Comparison of ENCODE assay signal across 14 cellular contexts in the genomic region with DNA sequence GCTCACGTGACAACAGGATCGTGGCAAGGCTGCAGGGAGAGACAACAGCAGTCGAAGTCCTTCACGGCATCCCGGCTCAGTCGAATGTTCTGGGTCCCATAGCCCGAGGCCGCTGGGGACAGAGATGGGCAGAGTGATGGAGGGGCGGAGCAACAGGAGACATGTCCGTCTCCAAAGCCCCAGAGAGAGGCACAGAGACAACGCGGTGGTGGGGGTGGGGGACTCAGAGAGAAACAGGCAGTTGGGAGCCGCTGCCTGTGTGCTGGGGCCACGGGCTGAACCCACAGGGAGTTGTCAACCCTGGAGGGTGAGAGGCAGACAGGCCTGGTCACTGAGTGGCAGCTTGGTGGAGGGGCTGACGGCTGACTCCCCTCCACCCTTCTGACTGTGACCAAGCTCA. TPM values are rescaled to one million over a fixed set of nuclear protein-coding genes. Genes with fewer than 3 reads are reported as not detected.
A peak's percentile ranks its signal among the peaks of the same experiment; 100 is the strongest.
DNase-seq lines count a peak whose midpoint lies in the region; ATAC-seq, FAIRE-seq and TF ChIP-seq lines count a peak whose summit lies in the region.
"Had no signal": no experiment of that assay in that cellular context is flagged by ENCODE, and none has a peak within 500 bp of the region (broad histone marks: within the 10 kb centered on the region; RNA-seq: fewer than 3 reads in every experiment).

No MANE protein-coding gene starts in this region.

- ATAC-seq in pancreas (no peak), GM19463 (IDR thresholded peaks at IDR 0.05; ENCODE audit: unreplicated experiment) (no peak)

- H3K9me3 ChIP-seq in BLaER1 treated with 17β-estradiol and CSF1 and Interleukin-3, amounts not matched to agents 10 nM and 100 nM (replicated peaks in 1 of 11), result no peaks in the 10 kb centered on the region
- H3K9me3 ChIP-seq in pancreas, result no peaks in the 10 kb centered on the region

- DNase-seq in caudate nucleus (lab: John Stamatoyannopoulos, UW), result no peak
- DNase-seq in pancreas, result no peak
- no peak for DNase-seq in Calu3
- no peak for DNase-seq in HEK293T (ENCODE audit: extremely low spot score)
- no peak for DNase-seq in GM19240 (ENCODE audit: insufficient read length, low spot score)
- DNase-seq: cerebellar nuclear complex, NCI-H1092, NCI-H69 had no signal

- H3K27ac ChIP-seq in BLaER1 treated with 17β-estradiol and CSF1 and Interleukin-3, amounts not matched to agents 10 nM and 100 nM, result peak overlapping the region; percentile 21 to 67 (median 45); a peak in 19 of 22 replicates
- H3K27ac ChIP-seq in caudate nucleus (ENCODE audit: low read depth, low read length) (peak overlapping the region; percentile 55), pancreas (peak overlapping the region; percentile 43 to 77 (median 70))
- H3K27ac ChIP-seq: C4-2B, HL-60 had no signal

- peaks cover 51% of the 10 kb centered on the region for H3K36me3 Mint-ChIP-seq in T-helper 1 cell treated with Interleukin-12 subunit alpha and Interleukin-12 subunit beta and Interleukin-4 antibody, amounts not matched to agents 30 μg/mL and 1 μg/mL, for 36 hours (ENCODE audit: low read depth)
- H3K36me3 Mint-ChIP-seq in Calu3 (ENCODE audit: insufficient read depth, unreplicated experiment), result peaks cover 43% of the 10 kb centered on the region

- no peak for FAIRE-seq in pancreas (lab: Jason Lieb, UNC)
- FAIRE-seq: keratinocyte had no signal

- intact Hi-C loops in pancreas (cut with DNase I) (no loop called here), Calu3 (cut with micrococcal nuclease; ENCODE audit: unreplicated experiment) (no loop called here)

- peak overlapping the region; percentile 88 for H3K4me3 Mint-ChIP-seq in T-helper 1 cell treated with Interleukin-12 subunit alpha and Interleukin-12 subunit beta and Interleukin-4 antibody, amounts not matched to agents 30 μg/mL and 1 μg/mL, for 36 hours
- H3K4me3 Mint-ChIP-seq in Calu3 (ENCODE audit: low read depth, unreplicated experiment), result no peak overlapping the region

- no TSS peak for BruUV-seq in Calu3 (replicated peaks; lab: Mats Ljungman, UMichigan)

- CTCF ChIA-PET in Calu3 (lab: Charles Lee) (interaction anchor here (1.9 kb wide), 1 partner anchor 10 kb away, joined by 11 read pairs; no protein-coding TSS in a partner anchor), HEK293T (lab: Yijun Ruan, JAX) (no interaction called here)

- H3K4me1 ChIP-seq in BLaER1 treated with 17β-estradiol and CSF1 and Interleukin-3, amounts not matched to agents 10 nM and 100 nM, result peaks cover 49 to 68% (median 62%) of the 10 kb centered on the region in 10 experiments
- peaks cover 10 to 21% (median 11%) of the 10 kb centered on the region in 3 donors for H3K4me1 ChIP-seq in pancreas

- H3K4me2 ChIP-seq in BLaER1 treated with 17β-estradiol and CSF1 and Interleukin-3, amounts not matched to agents 10 nM and 100 nM, result peak overlapping the region; percentile 48 to 79 (median 70)

- WGBS in pancreas, 2 donors, result 39 to 43% methylated on average over 15 of the region's 15 CpGs

- no peaks in the 10 kb centered on the region for H3K9me3 Mint-ChIP-seq in T-helper 1 cell treated with Interleukin-12 subunit alpha and Interleukin-12 subunit beta and Interleukin-4 antibody, amounts not matched to agents 30 μg/mL and 1 μg/mL, for 36 hours
- H3K9me3 Mint-ChIP-seq in Calu3 (ENCODE audit: low read depth, unreplicated experiment), result no peaks in the 10 kb centered on the region

- peaks cover 25 to 93% (median 64%) of the 10 kb centered on the region in 11 experiments; a peak in 20 of 22 replicates for H4K20me1 ChIP-seq in BLaER1 treated with 17β-estradiol and CSF1 and Interleukin-3, amounts not matched to agents 10 nM and 100 nM

- no peaks in the 10 kb centered on the region for H3K27me3 ChIP-seq in BLaER1 treated with 17β-estradiol and CSF1 and Interleukin-3, amounts not matched to agents 10 nM and 100 nM
- H3K27me3 ChIP-seq in pancreas, result no peaks in the 10 kb centered on the region

- POLR2A ChIA-PET in HEK293T (lab: Yijun Ruan, JAX), result no interaction called here

- peaks cover 68% of the 10 kb centered on the region for H3K4me1 Mint-ChIP-seq in T-helper 1 cell treated with Interleukin-12 subunit alpha and Interleukin-12 subunit beta and Interleukin-4 antibody, amounts not matched to agents 30 μg/mL and 1 μg/mL, for 36 hours (ENCODE audit: low read depth)
- no peaks in the 10 kb centered on the region for H3K4me1 Mint-ChIP-seq in Calu3 (ENCODE audit: low read depth, unreplicated experiment)

- no peak for TF ChIP-seq CTCF in pancreas (IDR thresholded peaks at IDR 0.05)
- TF ChIP-seq CTCF in Calu3 (IDR thresholded peaks at IDR 0.05; ENCODE audit: unreplicated experiment), result no peak

- no peaks in the 10 kb centered on the region for H3K27me3 Mint-ChIP-seq in T-helper 1 cell treated with Interleukin-12 subunit alpha and Interleukin-12 subunit beta and Interleukin-4 antibody, amounts not matched to agents 30 μg/mL and 1 μg/mL, for 36 hours (ENCODE audit: low read depth)
- H3K27me3 Mint-ChIP-seq in Calu3 (ENCODE audit: unreplicated experiment), result no peaks in the 10 kb centered on the region

- peak overlapping the region in 1 of 10 experiments; percentile 12; a peak in 1 of 20 replicates for H3K4me3 ChIP-seq in BLaER1 treated with 17β-estradiol and CSF1 and Interleukin-3, amounts not matched to agents 10 nM and 100 nM
- no peak overlapping the region for H3K4me3 ChIP-seq in pancreas

- H3K27ac Mint-ChIP-seq in T-helper 1 cell treated with Interleukin-12 subunit alpha and Interleukin-12 subunit beta and Interleukin-4 antibody, amounts not matched to agents 30 μg/mL and 1 μg/mL, for 36 hours, result peak overlapping the region; percentile 91
- H3K27ac Mint-ChIP-seq in Calu3 (ENCODE audit: unreplicated experiment), result no peak overlapping the region

- peaks cover 51 to 79% (median 68%) of the 10 kb centered on the region in 11 experiments for H3K36me3 ChIP-seq in BLaER1 treated with 17β-estradiol and CSF1 and Interleukin-3, amounts not matched to agents 10 nM and 100 nM
- peaks cover 0 to 4% (median 0%) of the 10 kb centered on the region in 3 donors for H3K36me3 ChIP-seq in pancreas

- H3K9ac ChIP-seq in BLaER1 treated with 17β-estradiol and CSF1 and Interleukin-3, amounts not matched to agents 10 nM and 100 nM, result peak overlapping the region; percentile 21 to 66 (median 50); a peak in 17 of 22 replicates

TF ChIP-seq in HEK293T, 16 proteins besides CTCF, POLR2A, EP300 and RAD21:
- TF ChIP-seq ELF4 (IDR thresholded peaks at IDR 0.05), result no peak
- no peak for TF ChIP-seq FOXA1 (IDR thresholded peaks at IDR 0.05)
- TF ChIP-seq ZNF384 (IDR thresholded peaks at IDR 0.05), result no peak
- no peak for TF ChIP-seq HDGF (IDR thresholded peaks at IDR 0.05; ENCODE audit: borderline replicate concordance)
- TF ChIP-seq NFRKB (IDR thresholded peaks at IDR 0.05), result no peak
- TF ChIP-seq CTBP1 (IDR thresholded peaks at IDR 0.05; ENCODE audit: borderline replicate concordance), result no peak
- TF ChIP-seq SUZ12 (IDR thresholded peaks at IDR 0.05), result no peak
- no peak for TF ChIP-seq FOXM1 (IDR thresholded peaks at IDR 0.05; ENCODE audit: borderline replicate concordance)
- no peak for TF ChIP-seq SP1 (IDR thresholded peaks at IDR 0.05)
- no peak for TF ChIP-seq L3MBTL2 (conservative IDR thresholded peaks at IDR 0.05)
- TF ChIP-seq ARNT (IDR thresholded peaks at IDR 0.05), result no peak
- TF ChIP-seq FOXK2 (IDR thresholded peaks at IDR 0.05), result no peak
- no peak for TF ChIP-seq BHLHE40 (IDR thresholded peaks at IDR 0.05; ENCODE audit: borderline replicate concordance)
- TF ChIP-seq, protein P1, sequence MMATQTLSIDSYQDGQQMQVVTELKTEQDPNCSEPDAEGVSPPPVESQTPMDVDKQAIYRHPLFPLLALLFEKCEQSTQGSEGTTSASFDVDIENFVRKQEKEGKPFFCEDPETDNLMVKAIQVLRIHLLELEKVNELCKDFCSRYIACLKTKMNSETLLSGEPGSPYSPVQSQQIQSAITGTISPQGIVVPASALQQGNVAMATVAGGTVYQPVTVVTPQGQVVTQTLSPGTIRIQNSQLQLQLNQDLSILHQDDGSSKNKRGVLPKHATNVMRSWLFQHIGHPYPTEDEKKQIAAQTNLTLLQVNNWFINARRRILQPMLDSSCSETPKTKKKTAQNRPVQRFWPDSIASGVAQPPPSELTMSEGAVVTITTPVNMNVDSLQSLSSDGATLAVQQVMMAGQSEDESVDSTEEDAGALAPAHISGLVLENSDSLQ (IDR thresholded peaks at IDR 0.05), result no peak
- no peak for TF ChIP-seq LEF1 (IDR thresholded peaks at IDR 0.05; ENCODE audit: borderline replicate concordance)
- TF ChIP-seq TARDBP (IDR thresholded peaks at IDR 0.05), result no peak

RNA-seq across cellular contexts. Expression of gene NOSIP, which starts 20.4 kb away (rescaled TPM):
- total RNA-seq in pancreas, result 10 to 100 TPM; 40.5 to 76.3 (median 52.1) TPM
- 100 to 1,000 TPM; 120 to 148 TPM for polyA plus RNA-seq in pancreas
- 76.9 and 81.2 TPM in 2 replicates for total RNA-seq in Calu3 (2022)

RNA-seq across cellular contexts. Expression of gene PRRG2, which starts 21.2 kb away (rescaled TPM):
- total RNA-seq in pancreas (1 to 10 TPM; 6.5 to 8.9 (median 8.3) TPM), Calu3 (2022) (19.0 and 22.1 TPM in 2 replicates)
- polyA plus RNA-seq in pancreas, result 10 to 100 TPM; 11.6 to 15.9 TPM

RNA-seq across cellular contexts. Expression of gene PRR12, which starts 31.1 kb away (rescaled TPM):
- total RNA-seq in pancreas (10 to 100 TPM in 3 of 6 donors, 1 to 10 TPM in 3; 8.3 to 17.7 (median 9.5) TPM), Calu3 (2022) (51.4 and 53.0 TPM in 2 replicates)
- polyA plus RNA-seq in pancreas, result 10 to 100 TPM; 14.0 to 18.9 TPM

RNA-seq across cellular contexts. Expression of gene RCN3, which starts 32.1 kb away (rescaled TPM):
- 10 to 100 TPM in 1 of 6 donors, 1 to 10 TPM in 5; 1.6 to 16.5 (median 4.8) TPM for total RNA-seq in pancreas
- 10 to 100 TPM; 38.7 to 41.5 TPM for polyA plus RNA-seq in pancreas
- 5.0 and 7.6 TPM in 2 replicates for total RNA-seq in Calu3 (2022)

RNA-seq across cellular contexts. Expression of gene FCGRT, which starts 47.5 kb away (rescaled TPM):
- total RNA-seq in pancreas, result 100 to 1,000 TPM in 1 of 6 donors, 10 to 100 TPM in 5; 48.4 to 105 (median 66.3) TPM
- polyA plus RNA-seq in pancreas, result 10 to 100 TPM; 74.5 to 87.8 TPM
- 80.8 and 95.4 TPM in 2 replicates for total RNA-seq in Calu3 (2022)
